In genomic region chr2:26640781-26641564, GRCh38 we compare ENCODE assay signal across 17 cellular contexts. TPM values are rescaled to one million over a fixed set of nuclear protein-coding genes. Genes with fewer than 3 reads are reported as not detected.
DNase-seq lines count a peak whose midpoint lies in the region; ATAC-seq, FAIRE-seq and TF ChIP-seq lines count a peak whose summit lies in the region.
"Had no signal": no experiment of that assay in that cellular context is flagged by ENCODE, and none has a peak within 500 bp of the region (broad histone marks: within the 10 kb centered on the region; RNA-seq: fewer than 3 reads in every experiment).

TSS of gene CIB4 (minus strand) at chr2:26641366. CDS start at chr2:26641314, 52 bp downstream.

- peak within 1 kb of the TSS; percentile 11; the same call in 1 of the 2 replicates for H2BK12ac ChIP-seq in H1 (ENCODE audit: low read depth, low read length)

- H3K4me2 ChIP-seq in H1 (ENCODE audit: insufficient read depth in 1 of 2, low read depth in 2 of 2, low read length in 2 of 2): no peak within 1 kb of the TSS

- H2BK120ac ChIP-seq in H1 (replicated peaks; ENCODE audit: low read depth, low read length): no peak within 1 kb of the TSS

- H3K14ac ChIP-seq in H1 (ENCODE audit: insufficient read length): no peak within 1 kb of the TSS

- H3K27ac Mint-ChIP-seq in nephron progenitor cell: peak within 1 kb of the TSS; percentile 64
- H3K27ac Mint-ChIP-seq: activated CD4-positive, alpha-beta T cell treated with anti-CD3 and anti-CD28 coated beads, Interleukin-2, amount 10 ng/mL, durations not matched to agents 24 days and 14 days; activated T-helper 17 cell treated with anti-CD3 and anti-CD28 coated beads, Interleukin-2, amount 50 U/mL, for 72 hours; stimulated activated effector memory CD8-positive, alpha-beta T cell treated with anti-CD3 and anti-CD28 coated beads, Interleukin-12 subunit alpha, Interleukin-12 subunit beta, amount 100 ng/mL, for 72 hours had no signal

- H3K36me3 ChIP-seq in H1 (ENCODE audit: control insufficient read depth in 2 of 4, insufficient read depth in 4 of 4, low read length in 3 of 4): no peaks in the 10 kb centered on the region

- H3K79me1 ChIP-seq in H1 (ENCODE audit: low read depth, low read length): no peaks in the 10 kb centered on the region

- H4K20me1 ChIP-seq in H1 (replicated peaks in 1 of 2; ENCODE audit: control insufficient read depth in 1 of 2, insufficient read depth in 2 of 2, low read length in 2 of 2): no peaks in the 10 kb centered on the region

- no peak within 1 kb of the TSS for H3K4ac ChIP-seq in H1 (replicated peaks; ENCODE audit: insufficient read length, low read depth, low read length)

- no peak within 1 kb of the TSS for H3K23ac ChIP-seq in H1 (ENCODE audit: insufficient read length)

- no peak within 1 kb of the TSS for H2BK15ac ChIP-seq in H1 (ENCODE audit: low read length)

- H4K91ac ChIP-seq in H1 (replicated peaks; ENCODE audit: insufficient read length, low read length): no peak within 1 kb of the TSS

- 0 out of 4 replicates have a peak, but pooled peaks cover 0 to 3% of the 10 kb centered on the region in 2 experiments for H3K79me2 ChIP-seq in H1 (ENCODE audit: control insufficient read depth in 1 of 2, insufficient read depth in 2 of 2, low read length in 2 of 2)

- no peaks in the 10 kb centered on the region; a peak in 2 of 7 replicates for H3K27me3 ChIP-seq in H1 (replicated peaks in 1 of 4; ENCODE audit: control insufficient read depth in 3 of 4, extremely low read depth in 1 of 4, insufficient read depth in 3 of 4, low read length in 3 of 4)

- 0 out of 2 replicates have a peak within 1 kb of the TSS, but pooled peaks have one; percentile 62 for H3K18ac ChIP-seq in H1 (ENCODE audit: extremely low read depth, low read length)

- TF ChIP-seq CTCF in H1 (IDR thresholded peaks at IDR 0.05; ENCODE audit: control extremely low read depth in 1 of 3, insufficient read depth in 1 of 3, low read depth in 1 of 3, low read length in 3 of 3): no peak
- no peak for TF ChIP-seq CTCF in nephron progenitor cell (IDR thresholded peaks at IDR 0.05)

- 83% methylated on average over 8 of the region's 8 CpGs; no CpG with 5 or more reads in 1 of the 2 experiments for WGBS in H1 (ENCODE audit: extremely low coverage in 1 of 2, insufficient coverage in 1 of 2, insufficient read length in 1 of 2, insufficient replicate concordance in 2 of 2, low coverage in 1 of 2, low lambda C conversion rate in 2 of 2, missing lambda C conversion rate in 1 of 2), 2 experiments

- no peak within 1 kb of the TSS for H3K56ac ChIP-seq in H1 (replicated peaks; ENCODE audit: insufficient read length, low read depth, low read length)

- no peaks in the 10 kb centered on the region for H3K9me3 ChIP-seq in H1 (ENCODE audit: insufficient read depth in 2 of 2, low read depth in 1 of 2, low read length in 1 of 2)
- H3K9me3 ChIP-seq: mucosa of descending colon had no signal

- no peaks in the 10 kb centered on the region for H3K23me2 ChIP-seq in H1 (ENCODE audit: low read depth, low read length)

- peak within 1 kb of the TSS; percentile 36; the same call in 1 of the 2 replicates for H4K8ac ChIP-seq in H1 (ENCODE audit: extremely low read depth, insufficient read depth, low read length)

- POLR2A ChIA-PET in H1 (lab: Charles Lee; ENCODE audit: partially characterized antibody): interaction anchor here (1.2 to 1.3 kb wide), 2 partner anchors 9 to 43 kb away, joined by 3 to 4 read pairs; no protein-coding TSS in a partner anchor

- H3K9ac ChIP-seq in H1 (replicated peaks in 1 of 4; ENCODE audit: extremely low read depth in 1 of 4, low read depth in 3 of 4, low read length in 3 of 4): no peak within 1 kb of the TSS

- ATAC-seq in GM19351 (IDR thresholded peaks at IDR 0.05; ENCODE audit: unreplicated experiment) (no peak), HG03520 (IDR thresholded peaks at IDR 0.05; ENCODE audit: unreplicated experiment) (no peak), HG02571 (IDR thresholded peaks at IDR 0.05; ENCODE audit: unreplicated experiment) (no peak), HG02884 (IDR thresholded peaks at IDR 0.05; ENCODE audit: unreplicated experiment) (no peak)
- ATAC-seq: activated T-helper 17 cell treated with anti-CD3 and anti-CD28 coated beads, Interleukin-2, amount 50 U/mL, for 72 hours; Panc1; stimulated activated effector memory CD8-positive, alpha-beta T cell treated with anti-CD3 and anti-CD28 coated beads, Interleukin-12 subunit alpha, Interleukin-12 subunit beta, amount 100 ng/mL, for 72 hours had no signal

- no peak within 1 kb of the TSS for H2BK20ac ChIP-seq in H1 (ENCODE audit: low read length)

- H3K4me3 Mint-ChIP-seq in nephron progenitor cell: no peak within 1 kb of the TSS
- H3K4me3 Mint-ChIP-seq: activated CD4-positive, alpha-beta T cell treated with anti-CD3 and anti-CD28 coated beads, Interleukin-2, amount 10 ng/mL, durations not matched to agents 24 days and 14 days; activated T-helper 17 cell treated with anti-CD3 and anti-CD28 coated beads, Interleukin-2, amount 50 U/mL, for 72 hours; stimulated activated effector memory CD8-positive, alpha-beta T cell treated with anti-CD3 and anti-CD28 coated beads, Interleukin-12 subunit alpha, Interleukin-12 subunit beta, amount 100 ng/mL, for 72 hours had no signal

- peak; percentile 62 for FAIRE-seq in H1 (lab: Jason Lieb, UNC)
- FAIRE-seq: endothelial cell of umbilical vein had no signal

- DNase-seq in DMS79 treated with DMSO at 0.1 percent for 48 hours (lab: John Stamatoyannopoulos, UW) (peak; percentile 86), NCI-H2171 (lab: John Stamatoyannopoulos, UW) (peak; percentile 44), H1 (ENCODE audit: low read depth in 1 of 2, low spot score in 2 of 2) (peak in 1 of 2 experiments; percentile 42), nephron progenitor cell (no peak)
- DNase-seq: activated CD4-positive, alpha-beta T cell treated with anti-CD3 and anti-CD28 coated beads, Interleukin-2, amount 10 ng/mL, durations not matched to agents 24 days and 14 days; stimulated activated CD4-positive, alpha-beta T cell treated with anti-CD3 and anti-CD28 coated beads, Interleukin-2, amount 100 ng/mL, for 48 hours had no signal

- no peaks in the 10 kb centered on the region for H3K9me3 Mint-ChIP-seq in nephron progenitor cell
- H3K9me3 Mint-ChIP-seq: activated CD4-positive, alpha-beta T cell treated with anti-CD3 and anti-CD28 coated beads, Interleukin-2, amount 10 ng/mL, durations not matched to agents 24 days and 14 days; activated T-helper 17 cell treated with anti-CD3 and anti-CD28 coated beads, Interleukin-2, amount 50 U/mL, for 72 hours; stimulated activated effector memory CD8-positive, alpha-beta T cell treated with anti-CD3 and anti-CD28 coated beads, Interleukin-12 subunit alpha, Interleukin-12 subunit beta, amount 100 ng/mL, for 72 hours had no signal

- no peak for TF ChIP-seq POLR2A in H1 (IDR thresholded peaks at IDR 0.05; ENCODE audit: control extremely low read depth in 1 of 2, low read depth in 2 of 2, low read length in 2 of 2)

- no peak within 1 kb of the TSS for H2AFZ ChIP-seq in H1 (ENCODE audit: low read length)

- no peak within 1 kb of the TSS for H2BK5ac ChIP-seq in H1 (ENCODE audit: low read depth, low read length)

- H3K4me1 ChIP-seq in H1 (replicated peaks in 1 of 4; ENCODE audit: control insufficient read depth in 3 of 4, insufficient read depth in 4 of 4, low read length in 3 of 4): peaks cover 0 to 10% (median 4%) of the 10 kb centered on the region in 4 experiments; a peak in 2 of 7 replicates

- peaks cover 19% of the 10 kb centered on the region for H3K4me1 Mint-ChIP-seq in nephron progenitor cell
- H3K4me1 Mint-ChIP-seq: activated CD4-positive, alpha-beta T cell treated with anti-CD3 and anti-CD28 coated beads, Interleukin-2, amount 10 ng/mL, durations not matched to agents 24 days and 14 days; activated T-helper 17 cell treated with anti-CD3 and anti-CD28 coated beads, Interleukin-2, amount 50 U/mL, for 72 hours had no signal

- peaks cover 12% of the 10 kb centered on the region for H3K27me3 Mint-ChIP-seq in nephron progenitor cell (ENCODE audit: low read depth, poor library complexity)

- no peak within 1 kb of the TSS for H2AK5ac ChIP-seq in H1 (ENCODE audit: low read depth, low read length)

- H3K36me3 Mint-ChIP-seq in nephron progenitor cell (ENCODE audit: low read depth): no peaks in the 10 kb centered on the region
- H3K36me3 Mint-ChIP-seq: stimulated activated effector memory CD8-positive, alpha-beta T cell treated with anti-CD3 and anti-CD28 coated beads, Interleukin-12 subunit alpha, Interleukin-12 subunit beta, amount 100 ng/mL, for 72 hours had no signal

- TF ChIP-seq RAD21 in H1 (IDR thresholded peaks at IDR 0.05 in 1 of 2, conservative IDR thresholded peaks at IDR 0.05 in 1 of 2; ENCODE audit: low read depth in 2 of 2, low read length in 2 of 2): no peak

- no peak for TF ChIP-seq EP300 in H1 (IDR thresholded peaks at IDR 0.05; ENCODE audit: borderline replicate concordance in 1 of 2, low read depth in 2 of 2, low read length in 2 of 2)

- CTCF ChIA-PET in H1 (lab: Charles Lee; ENCODE audit: partially characterized antibody): interaction anchor here (0.7 to 1.9 kb wide), 7 partner anchors 8 to 369 kb away, joined by 3 to 6 read pairs (median 3); no protein-coding TSS in a partner anchor

- H4K5ac ChIP-seq in H1 (ENCODE audit: insufficient read length, low read depth, low read length): no peak within 1 kb of the TSS

- no peak within 1 kb of the TSS for H3K27ac ChIP-seq in H1 (ENCODE audit: low read depth, low read length)
- H3K27ac ChIP-seq: C4-2B had no signal

- no peak within 1 kb of the TSS for H3K4me3 ChIP-seq in H1 (ENCODE audit: extremely low read depth in 1 of 4, insufficient read depth in 2 of 4, low read depth in 3 of 4, low read length in 4 of 4)
- H3K4me3 ChIP-seq: mucosa of descending colon had no signal

TF ChIP-seq in H1, 55 proteins besides CTCF, POLR2A, EP300 and RAD21:
- TF ChIP-seq TEAD4 (IDR thresholded peaks at IDR 0.05; ENCODE audit: low read depth, low read length) (peak; percentile 73; the same call in 1 of the 2 replicates), CBX8 (IDR thresholded peaks at IDR 0.05; ENCODE audit: borderline replicate concordance, low read depth, low read length) (no peak), MAFK (IDR thresholded peaks at IDR 0.05; ENCODE audit: low read depth, low read length) (0 out of 2 replicates have a peak, but pooled peaks have one; percentile 34)

RNA-seq across cellular contexts. Expression of gene CIB4, which starts in this region (rescaled TPM):
- not detected in 2 replicates for total RNA-seq in H1 (2021; fragmentation: NEBNext Ultra II Directional; extraction: Animal tissue kit (Norgen Biotek cat#: 25700))
- polyA plus RNA-seq in H1 (2011; rRNA removed): not detected in 2 replicates
- not detected for polyA plus RNA-seq in H1 (2011; cell fraction: cytosol; rRNA removed)
- not detected for polyA plus RNA-seq in H1 (2011; cell fraction: nucleus; rRNA removed)
- polyA plus RNA-seq in H1 (2012, experiment 1 of 2): not detected in 4 replicates
- not detected for polyA plus RNA-seq in H1 (2012, experiment 2 of 2)
- not detected for polyA plus RNA-seq in H1 (2013, experiment 1 of 2)
- not detected for polyA plus RNA-seq in H1 (2013, experiment 2 of 2)
- not detected in 2 replicates for polyA minus RNA-seq in H1 (2011; rRNA and poly(A)+ RNA removed)
- polyA minus RNA-seq in H1 (2011; cell fraction: cytosol; rRNA and poly(A)+ RNA removed): not detected
- not detected for polyA minus RNA-seq in H1 (2011; cell fraction: nucleus; rRNA and poly(A)+ RNA removed)
- total RNA-seq: activated CD4-positive, alpha-beta T cell treated with anti-CD3 and anti-CD28 coated beads, Interleukin-2, amount 10 ng/mL, durations not matched to agents 24 days and 14 days; activated T-helper 17 cell treated with anti-CD3 and anti-CD28 coated beads, Interleukin-2, amount 50 U/mL, for 72 hours; endothelial cell of umbilical vein; T-helper 1 cell treated with Interleukin-12 subunit alpha and Interleukin-12 subunit beta and Interleukin-4 antibody, amounts not matched to agents 30 ng/mL and 1 ng/mL, for 36 hours had no signal
- polyA plus RNA-seq: endothelial cell of umbilical vein had no signal
